In the genomic region with DNA sequence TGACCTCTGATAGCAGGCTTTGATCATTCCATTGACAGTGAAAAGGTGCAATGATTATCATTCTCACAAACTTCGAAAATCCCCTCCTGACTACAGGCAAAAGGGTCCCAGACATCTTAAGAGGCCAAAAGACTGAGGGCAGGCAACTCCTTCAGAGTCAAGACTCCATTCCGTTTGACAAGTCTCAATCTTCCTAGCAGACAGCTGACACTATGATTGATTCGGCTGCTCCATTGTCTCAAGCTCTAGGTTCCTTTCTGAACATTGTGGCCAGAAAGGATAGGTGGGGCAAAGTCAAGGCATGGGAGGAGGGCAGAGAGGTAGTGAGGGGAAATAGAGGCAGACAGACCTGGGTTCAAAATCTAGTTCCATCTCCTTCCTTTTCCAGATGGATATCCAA, we compare ENCODE assay signal across 27 cellular contexts. TPM values are rescaled to one million over a fixed set of nuclear protein-coding genes. Genes with fewer than 3 reads are reported as not detected.
A peak's percentile ranks its signal among the peaks of the same experiment; 100 is the strongest.
DNase-seq lines count a peak whose midpoint lies in the region; ATAC-seq, FAIRE-seq and TF ChIP-seq lines count a peak whose summit lies in the region.
"Had no signal": no experiment of that assay in that cellular context is flagged by ENCODE, and none has a peak within 500 bp of the region (broad histone marks: within the 10 kb centered on the region; RNA-seq: fewer than 3 reads in every experiment).

No MANE protein-coding gene starts in this region.

- peaks cover 2% of the 10 kb centered on the region for H3K4me1 Mint-ChIP-seq in activated CD8-positive, alpha-beta T cell treated with anti-CD3 and anti-CD28 coated beads for 36 hours (ENCODE audit: low read depth)
- H3K4me1 Mint-ChIP-seq in endodermal cell = peaks cover 12% of the 10 kb centered on the region
- H3K4me1 Mint-ChIP-seq: CD14-positive monocyte; CD8-positive, alpha-beta memory T cell had no signal

- no peaks in the 10 kb centered on the region for H3K36me3 Mint-ChIP-seq in activated CD8-positive, alpha-beta T cell treated with anti-CD3 and anti-CD28 coated beads for 36 hours (ENCODE audit: low read depth)
- no peaks in the 10 kb centered on the region for H3K36me3 Mint-ChIP-seq in endodermal cell (ENCODE audit: low read depth)
- H3K36me3 Mint-ChIP-seq: CD14-positive monocyte; CD4-positive, alpha-beta memory T cell; CD4-positive, CD25-positive, alpha-beta regulatory T cell; CD8-positive, alpha-beta memory T cell had no signal

- H3K27ac Mint-ChIP-seq in activated CD8-positive, alpha-beta T cell treated with anti-CD3 and anti-CD28 coated beads for 36 hours = no peak overlapping the region
- no peak overlapping the region for H3K27ac Mint-ChIP-seq in endodermal cell
- H3K27ac Mint-ChIP-seq: CD14-positive monocyte; CD4-positive, alpha-beta memory T cell; CD8-positive, alpha-beta memory T cell had no signal

- H3K4me2 ChIP-seq in K562 (ENCODE audit: insufficient read depth, low read length) (no peak overlapping the region), neural cell (ENCODE audit: low read length) (no peak overlapping the region)
- H3K4me2 ChIP-seq: BLaER1 had no signal

- H3K4me1 ChIP-seq in K562 (replicated peaks in 1 of 2; ENCODE audit: control insufficient read depth in 2 of 2, insufficient read depth in 2 of 2, low read length in 2 of 2) = no peaks in the 10 kb centered on the region
- no peaks in the 10 kb centered on the region for H3K4me1 ChIP-seq in esophagus muscularis mucosa
- H3K4me1 ChIP-seq in endodermal cell (ENCODE audit: control insufficient read depth, insufficient read depth, low read length) = peaks cover 3% of the 10 kb centered on the region
- H3K4me1 ChIP-seq: BE2C, BLaER1 had no signal

- H3F3A ChIP-seq in neural cell (ENCODE audit: insufficient read depth, low read length, poor library complexity, severe bottlenecking) = no peaks in the 10 kb centered on the region

- no peak for TF ChIP-seq EP300 in K562 (IDR thresholded peaks at IDR 0.05; ENCODE audit: low read length)
- TF ChIP-seq EP300 in esophagus muscularis mucosa (IDR thresholded peaks at IDR 0.05) = no peak
- TF ChIP-seq EP300 in neural cell (conservative IDR thresholded peaks at IDR 0.05; ENCODE audit: poor library complexity, severe bottlenecking) = peak; percentile 13

- ATAC-seq in K562 = no peak
- no peak for ATAC-seq in activated CD8-positive, alpha-beta T cell treated with anti-CD3 and anti-CD28 coated beads for 36 hours
- ATAC-seq: GM12878 had no signal

- H3K9me3 Mint-ChIP-seq in activated CD8-positive, alpha-beta T cell treated with anti-CD3 and anti-CD28 coated beads for 36 hours = no peaks in the 10 kb centered on the region
- H3K9me3 Mint-ChIP-seq in endodermal cell = no peaks in the 10 kb centered on the region
- H3K9me3 Mint-ChIP-seq: CD8-positive, alpha-beta memory T cell had no signal

- POLR2A ChIA-PET in K562 (lab: Yijun Ruan, JAX) = no interaction called here
- POLR2A ChIA-PET in activated CD8-positive, alpha-beta T cell treated with anti-CD3 and anti-CD28 coated beads for 36 hours (lab: Charles Lee) = no interaction called here

- H3K27me3 ChIP-seq in K562 (ENCODE audit: control insufficient read depth in 2 of 2, insufficient read depth in 2 of 2, low read length in 2 of 2) = peaks cover 16 to 19% of the 10 kb centered on the region in 2 experiments; a peak in 4 of 5 replicates
- H3K27me3 ChIP-seq in esophagus muscularis mucosa = no peaks in the 10 kb centered on the region
- H3K27me3 ChIP-seq in neural cell (ENCODE audit: insufficient read depth, low read depth, low read length) = no peaks in the 10 kb centered on the region
- no peaks in the 10 kb centered on the region for H3K27me3 ChIP-seq in endodermal cell (ENCODE audit: control insufficient read depth, insufficient read depth, low read length, poor library complexity, severe bottlenecking)
- H3K27me3 ChIP-seq: BE2C, BLaER1 had no signal

- DNase-seq in K562 (ENCODE audit: extremely low read depth in 1 of 4, low spot score in 3 of 4) (no peak), esophagus muscularis mucosa (ENCODE audit: extremely low spot score) (peak; percentile 83), globus pallidus (ENCODE audit: low spot score) (no peak), endodermal cell (no peak)
- no peak for DNase-seq in activated CD8-positive, alpha-beta T cell treated with anti-CD3 and anti-CD28 coated beads for 36 hours
- DNase-seq: 8988T; ACHN; BE2C; C1 segment of cervical spinal cord; CD4-positive, alpha-beta memory T cell; CD4-positive, CD25-positive, alpha-beta regulatory T cell; CD8-positive, alpha-beta memory T cell; COR-L47; DMS 273 treated with DMSO at 0.1 percent for 48 hours; DMS153; DMS53; DMS79; DND-41; EL; GDM1 had no signal

- WGBS in K562 (ENCODE audit: insufficient coverage, low coverage, missing lambda C conversion rate) = 13% methylated on average over 3 of the region's 3 CpGs
- WGBS in esophagus muscularis mucosa = 85% methylated on average over 3 of the region's 3 CpGs
- WGBS in endodermal cell (ENCODE audit: insufficient coverage in 1 of 2, insufficient read length in 1 of 2), 2 experiments = 92 to 98% methylated on average over 3 of the region's 3 CpGs

- BruUV-seq in K562 (replicated peaks; lab: Mats Ljungman, UMichigan) = no TSS peak

- intact Hi-C loops in K562 (cut with micrococcal nuclease) (loop anchor here (10.0 kb wide), 3 partner anchors 161 to 441 kb away; no protein-coding TSS in a partner anchor), esophagus muscularis mucosa (cut with DNase I) (no loop called here)
- intact Hi-C loops in activated CD8-positive, alpha-beta T cell treated with anti-CD3 and anti-CD28 coated beads for 36 hours (cut with micrococcal nuclease) = no loop called here

- H3K27me3 Mint-ChIP-seq in activated CD8-positive, alpha-beta T cell treated with anti-CD3 and anti-CD28 coated beads for 36 hours = peaks cover 3% of the 10 kb centered on the region
- peaks cover 2% of the 10 kb centered on the region for H3K27me3 Mint-ChIP-seq in endodermal cell (ENCODE audit: insufficient read depth)

- H2AFZ ChIP-seq in K562 (ENCODE audit: low read depth, low read length) (no peak overlapping the region), neural cell (ENCODE audit: low read depth, low read length) (no peak overlapping the region)

- no peaks in the 10 kb centered on the region for H3K36me3 ChIP-seq in K562 (ENCODE audit: control insufficient read depth, insufficient read depth, low read length)
- no peaks in the 10 kb centered on the region for H3K36me3 ChIP-seq in esophagus muscularis mucosa
- H3K36me3 ChIP-seq in neural cell (ENCODE audit: insufficient read depth, low read length) = no peaks in the 10 kb centered on the region
- H3K36me3 ChIP-seq in endodermal cell (ENCODE audit: control insufficient read depth, insufficient read depth, low read length) = no peaks in the 10 kb centered on the region
- H3K36me3 ChIP-seq: BE2C, BLaER1 had no signal

- no peaks in the 10 kb centered on the region for H3K79me2 ChIP-seq in K562 (ENCODE audit: control insufficient read depth, insufficient read depth, low read length)
- H3K79me2 ChIP-seq in neural cell (replicated peaks; ENCODE audit: insufficient read depth, low read length) = no peaks in the 10 kb centered on the region

- H3K9me2 ChIP-seq in neural cell (ENCODE audit: insufficient read depth, low read length) = no peaks in the 10 kb centered on the region

- H3K9me1 ChIP-seq in K562 (ENCODE audit: control insufficient read depth, insufficient read depth, low read length) = no peaks in the 10 kb centered on the region

- H3K4me3 ChIP-seq in K562 (no peak overlapping the region), esophagus muscularis mucosa (no peak overlapping the region), neural cell (ENCODE audit: low read length) (no peak overlapping the region), endodermal cell (ENCODE audit: low read length) (no peak overlapping the region)
- H3K4me3 ChIP-seq: BLaER1, GM12878 had no signal

- CTCF ChIA-PET in K562 (lab: Yijun Ruan, JAX; ENCODE audit: low intra/inter-chr PET ratio) = no interaction called here
- CTCF ChIA-PET in activated CD8-positive, alpha-beta T cell treated with anti-CD3 and anti-CD28 coated beads for 36 hours (lab: Charles Lee) = interaction anchor here (1.1 kb wide), 1 partner anchor 26 kb away, joined by 3 read pairs; no protein-coding TSS in a partner anchor

- no peaks in the 10 kb centered on the region for H3K9me3 ChIP-seq in K562 (replicated peaks; ENCODE audit: control insufficient read depth, insufficient read depth, low read depth, low read length)
- H3K9me3 ChIP-seq in esophagus muscularis mucosa = no peaks in the 10 kb centered on the region
- H3K9me3 ChIP-seq in neural cell (ENCODE audit: low read length) = no peaks in the 10 kb centered on the region
- H3K9me3 ChIP-seq in endodermal cell (ENCODE audit: control insufficient read depth, low read length) = no peaks in the 10 kb centered on the region
- H3K9me3 ChIP-seq: BE2C, BLaER1 had no signal

- FAIRE-seq in K562 (lab: Jason Lieb, UNC) = no peak
- FAIRE-seq: A204.1, GM12878, GM12892, GM18507 had no signal

- H3K27ac ChIP-seq in K562 (ENCODE audit: extremely low read depth, low read depth, low read length) (no peak overlapping the region), esophagus muscularis mucosa (replicated peaks in 1 of 4) (no peak overlapping the region), neural cell (ENCODE audit: low read length) (no peak overlapping the region), endodermal cell (ENCODE audit: low read depth, low read length) (no peak overlapping the region)
- H3K27ac ChIP-seq: BLaER1 had no signal

- H3K4me3 Mint-ChIP-seq in activated CD8-positive, alpha-beta T cell treated with anti-CD3 and anti-CD28 coated beads for 36 hours = no peak overlapping the region
- no peak overlapping the region for H3K4me3 Mint-ChIP-seq in endodermal cell
- H3K4me3 Mint-ChIP-seq: CD14-positive monocyte; CD4-positive, alpha-beta memory T cell; CD4-positive, CD25-positive, alpha-beta regulatory T cell; CD8-positive, alpha-beta memory T cell had no signal

- no peak for TF ChIP-seq CTCF in K562 (IDR thresholded peaks at IDR 0.05 in 2 of 3, conservative IDR thresholded peaks at IDR 0.05 in 1 of 3; ENCODE audit: insufficient read depth in 2 of 3, low read depth in 1 of 3, low read length in 3 of 3)
- no peak for TF ChIP-seq CTCF in esophagus muscularis mucosa (IDR thresholded peaks at IDR 0.05)
- no peak for TF ChIP-seq CTCF in neural cell (IDR thresholded peaks at IDR 0.05; ENCODE audit: poor library complexity, severe bottlenecking)
- TF ChIP-seq CTCF in activated CD8-positive, alpha-beta T cell treated with anti-CD3 and anti-CD28 coated beads for 36 hours (IDR thresholded peaks at IDR 0.05) = no peak
- no peak for TF ChIP-seq CTCF in endodermal cell (conservative IDR thresholded peaks at IDR 0.05)

- no peak overlapping the region for H3K9ac ChIP-seq in K562 (ENCODE audit: insufficient read depth in 1 of 2, low read depth in 2 of 2, low read length in 2 of 2)
- H3K9ac ChIP-seq in neural cell (ENCODE audit: low read length) = no peak overlapping the region
- no peak overlapping the region for H3K9ac ChIP-seq in endodermal cell (ENCODE audit: extremely low read depth, low read length, poor library complexity, severe bottlenecking)
- H3K9ac ChIP-seq: BLaER1 had no signal

- TF ChIP-seq POLR2A in K562 (conservative IDR thresholded peaks at IDR 0.05) (no peak), esophagus muscularis mucosa (IDR thresholded peaks at IDR 0.05; ENCODE audit: low read depth) (no peak)

- no peaks in the 10 kb centered on the region for H4K20me1 ChIP-seq in K562 (replicated peaks; ENCODE audit: control insufficient read depth, insufficient read depth, low read length)
- no peaks in the 10 kb centered on the region for H4K20me1 ChIP-seq in neural cell (ENCODE audit: insufficient read depth)
- H4K20me1 ChIP-seq: BLaER1 had no signal

- no peak for TF ChIP-seq RAD21 in K562 (CRISPR knock-in tag; conservative IDR thresholded peaks at IDR 0.05 in 1 of 2, IDR thresholded peaks at IDR 0.05 in 1 of 2)
- no peak for TF ChIP-seq RAD21 in neural cell (conservative IDR thresholded peaks at IDR 0.05)

- in situ Hi-C loops in K562 (cut with MboI) = no loop called here

RNA-seq across cellular contexts. Expression of gene MAN1A2, which starts 53.7 kb away (rescaled TPM):
- 46.5 and 92.7 TPM in 2 replicates for total RNA-seq in K562 (2011; cell fraction: chromatin; rRNA removed; ENCODE audit: low replicate concordance)
- total RNA-seq in K562 (2011; cell fraction: nucleolus; rRNA removed) = 15.8 and 24.2 TPM in 2 replicates
- total RNA-seq in K562 (2011; cell fraction: nucleoplasm; rRNA removed) = 44.9 and 65.8 TPM in 2 replicates
- 16.9 and 18.7 TPM in 2 replicates for total RNA-seq in K562 (2014; rRNA removed)
- 31.5 and 34.8 TPM in 2 replicates for total RNA-seq in K562 (2014; rRNA removed; fragmentation: Illumina TruSeq; extraction: Trizol)
- 35.3 and 38.4 TPM in 2 replicates for total RNA-seq in K562 (2015; rRNA removed; fragmentation: Illumina TruSeq; extraction: Trizol)
- total RNA-seq in K562 (2021) = 31.3 and 31.5 TPM in 2 replicates
- 17.8 and 18.4 TPM in 2 replicates for polyA plus RNA-seq in K562 (2011; rRNA removed)
- polyA plus RNA-seq in K562 (2011; cell fraction: cytosol; rRNA removed) = 5.7 and 13.3 TPM in 2 replicates
- 14.4 and 19.1 TPM in 2 replicates for polyA plus RNA-seq in K562 (2011; cell fraction: nucleus; rRNA removed)
- polyA plus RNA-seq in K562 (2012) = 16.9 and 18.7 TPM in 2 replicates
- polyA plus RNA-seq in K562 (2014; fragmentation: Illumina TruSeq; extraction: Trizol) = 22.2 and 23.3 TPM in 2 replicates
- polyA plus RNA-seq in K562 (2014; fragmentation: Nextera tagmentation; extraction: Ambion mirVana) = 1 to 10 TPM; 4.2 to 4.6 TPM
- 10.1 and 11.9 TPM in 2 replicates for polyA plus RNA-seq in K562 (2014; rRNA removed)
- polyA minus RNA-seq in K562 (2011; rRNA and poly(A)+ RNA removed) = 52.7 and 61.3 TPM in 2 replicates
- polyA minus RNA-seq in K562 (2011; cell fraction: cytosol; rRNA and poly(A)+ RNA removed) = 15.5 and 17.9 TPM in 2 replicates
- 23.6 and 55.3 TPM in 2 replicates for polyA minus RNA-seq in K562 (2011; cell fraction: nucleus; rRNA and poly(A)+ RNA removed)
- 10 to 100 TPM; 45.4 to 51.7 (median 48.3) TPM for total RNA-seq in esophagus muscularis mucosa
- polyA plus RNA-seq in neural cell = 25.0 and 27.0 TPM in 2 replicates
- 95.9 and 98.2 TPM in 2 replicates for polyA minus RNA-seq in neural cell
- 10 to 100 TPM; 18.3 to 21.1 TPM for total RNA-seq in activated CD8-positive, alpha-beta T cell treated with anti-CD3 and anti-CD28 coated beads for 36 hours
- 10 to 100 TPM; 33.3 to 40.9 TPM for total RNA-seq in endodermal cell
- polyA plus RNA-seq in endodermal cell (2013, experiment 1 of 2) = 25.3 TPM
- 20.8 TPM for polyA plus RNA-seq in endodermal cell (2013, experiment 2 of 2)
